14 cellular contexts compared by ENCODE assay signal in the genomic region with DNA sequence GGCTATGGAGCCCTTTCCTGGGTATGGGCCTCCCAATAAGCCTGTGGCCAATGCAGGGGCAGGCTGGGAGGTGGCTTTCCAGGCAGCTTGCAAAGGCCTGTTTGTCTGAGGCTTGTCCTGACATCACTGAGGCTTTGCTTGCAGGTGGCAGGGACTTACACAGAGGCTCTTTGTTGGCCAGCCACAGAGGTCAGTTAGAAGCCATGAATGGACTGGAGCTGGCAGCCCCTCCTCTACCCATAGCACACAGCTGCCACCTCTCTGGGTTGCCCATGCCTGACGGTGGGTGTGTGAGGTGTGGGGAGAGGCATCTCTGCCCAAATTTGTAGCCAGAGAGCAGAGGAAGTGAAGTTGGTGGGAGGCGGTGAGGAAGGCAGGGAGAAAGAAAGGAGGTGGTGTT. TPM values are rescaled to one million over a fixed set of nuclear protein-coding genes. Genes with fewer than 3 reads are reported as not detected.
DNase-seq lines count a peak whose midpoint lies in the region; ATAC-seq and TF ChIP-seq lines count a peak whose summit lies in the region.
"Had no signal": no experiment of that assay in that cellular context is flagged by ENCODE, and none has a peak within 500 bp of the region (broad histone marks: within the 10 kb centered on the region; RNA-seq: fewer than 3 reads in every experiment).

No MANE protein-coding gene starts in this region.

- intact Hi-C loops in Panc1 (cut with micrococcal nuclease; ENCODE audit: unreplicated experiment) = loop anchor here (5.0 kb wide), 1 partner anchor 46 kb away; no protein-coding TSS in a partner anchor

- no peaks in the 10 kb centered on the region for H3F3A ChIP-seq in GM23338 (replicated peaks; ENCODE audit: low read depth)

- H4K20me1 ChIP-seq in GM23338 (replicated peaks; ENCODE audit: insufficient read depth) = peaks cover 10% of the 10 kb centered on the region

- H3K27me3 Mint-ChIP-seq in GM23338 (ENCODE audit: insufficient read depth, low read depth, poor library complexity) = no peaks in the 10 kb centered on the region

- H3K4me1 Mint-ChIP-seq in GM23338 = peaks cover 19% of the 10 kb centered on the region

- no peaks in the 10 kb centered on the region for H3K36me3 Mint-ChIP-seq in GM23338 (ENCODE audit: low read depth)

- peak; percentile 27; the same call in 2 of the 3 replicates for ATAC-seq in GM23338
- ATAC-seq in Panc1 = peak; percentile 64
- no peak for ATAC-seq in HG02885 (IDR thresholded peaks at IDR 0.05; ENCODE audit: poor library complexity, unreplicated experiment)
- no peak for ATAC-seq in HG02588 (IDR thresholded peaks at IDR 0.05; ENCODE audit: unreplicated experiment)
- ATAC-seq: right cardiac atrium had no signal

- peak overlapping the region; percentile 80; the same call in 1 of the 2 replicates for H3K27ac ChIP-seq in GM23338 (ENCODE audit: low read depth)
- peak overlapping the region; percentile 54; the same call in 1 of the 2 replicates for H3K27ac ChIP-seq in Panc1 (ENCODE audit: low read length)
- peak overlapping the region; percentile 14 for H3K27ac ChIP-seq in substantia nigra (ENCODE audit: low read depth, low read length, poor library complexity, severe bottlenecking)

- no peaks in the 10 kb centered on the region for H3K36me3 ChIP-seq in GM23338 (ENCODE audit: insufficient read depth)
- H3K36me3 ChIP-seq in Panc1 (ENCODE audit: control insufficient read depth, insufficient read depth, low read length) = no peaks in the 10 kb centered on the region; the same call in 1 of the 2 replicates

- CTCF ChIA-PET in Panc1 (lab: Charles Lee) = interaction anchor here (0.8 kb wide), 1 partner anchor 48 kb away, joined by 11 read pairs; no protein-coding TSS in a partner anchor

- H3K9me2 ChIP-seq in GM23338 (ENCODE audit: insufficient read depth) = no peaks in the 10 kb centered on the region

- H3K27me3 ChIP-seq in GM23338 (ENCODE audit: insufficient read depth) (no peaks in the 10 kb centered on the region), Panc1 (ENCODE audit: control insufficient read depth, insufficient read depth, low read length) (no peaks in the 10 kb centered on the region)
- H3K27me3 ChIP-seq: heart left ventricle had no signal

- no peak overlapping the region for H3K4me2 ChIP-seq in GM23338

- H3K9me3 ChIP-seq in Panc1 (ENCODE audit: control insufficient read depth, insufficient read depth, low read depth, low read length) = no peaks in the 10 kb centered on the region
- H3K9me3 ChIP-seq: heart left ventricle had no signal

- peaks cover 81% of the 10 kb centered on the region for H3K79me2 ChIP-seq in GM23338 (replicated peaks; ENCODE audit: insufficient read depth)

- POLR2A ChIA-PET in Panc1 (lab: Charles Lee) = no interaction called here

- no peaks in the 10 kb centered on the region for H3K9me3 Mint-ChIP-seq in GM23338
- H3K9me3 Mint-ChIP-seq: activated naive CD4-positive, alpha-beta T cell treated with anti-CD3 and anti-CD28 coated beads for 36 hours had no signal

- H3K4me1 ChIP-seq in GM23338 (ENCODE audit: insufficient read depth) (no peaks in the 10 kb centered on the region), Panc1 (ENCODE audit: control insufficient read depth, insufficient read depth, low read length) (peaks cover 58% of the 10 kb centered on the region)

- TF ChIP-seq CTCF in GM23338 (conservative IDR thresholded peaks at IDR 0.05; ENCODE audit: low read depth in 2 of 2) (no peak), Panc1 (IDR thresholded peaks at IDR 0.05) (no peak)

- no peak overlapping the region for H3K4me3 ChIP-seq in GM23338
- no peak overlapping the region for H3K4me3 ChIP-seq in Panc1 (ENCODE audit: low read depth in 2 of 2, low read length in 2 of 2)
- H3K4me3 ChIP-seq: heart left ventricle had no signal

- no peak for DNase-seq in GM23338 (ENCODE audit: low spot score)
- no peak for DNase-seq in Panc1 (ENCODE audit: low read depth, low spot score)
- DNase-seq in hippocampal formation (lab: John Stamatoyannopoulos, UW) = peak; percentile 47 to 59
- peak in 45 of 49 donors; percentile 12 to 94 (median 72) for DNase-seq in substantia nigra (lab: John Stamatoyannopoulos, UW)
- DNase-seq in activated CD4-positive, CD25-positive, alpha-beta regulatory T cell treated with anti-CD3 and anti-CD28 coated beads, Interleukin-2, amount 50 U/mL, for 72 hours = no peak
- DNase-seq: activated CD4-positive, alpha-beta T cell treated with anti-CD3 and anti-CD28 coated beads, Interleukin-2, amount 50 U/mL, for 1 hour; activated naive CD4-positive, alpha-beta T cell treated with anti-CD3 and anti-CD28 coated beads for 36 hours; effector CD4-positive, alpha-beta T cell; mesendoderm; NCI-H524; right cardiac atrium had no signal

- H3K27ac Mint-ChIP-seq in GM23338 = peak overlapping the region; percentile 91; the same call in 1 of the 2 replicates
- H3K27ac Mint-ChIP-seq: activated naive CD4-positive, alpha-beta T cell treated with anti-CD3 and anti-CD28 coated beads for 36 hours had no signal

- in situ Hi-C loops in Panc1 (cut with HindIII; ENCODE audit: low pct_unique_long_range_greater_than_20kb, low sequenced_read_pairs) = no loop called here

- BruUV-seq in Panc1 (replicated peaks; lab: Mats Ljungman, UMichigan) = no TSS peak

- H2AFZ ChIP-seq in GM23338 = no peak overlapping the region

- H3K4me3 Mint-ChIP-seq in GM23338 = no peak overlapping the region
- H3K4me3 Mint-ChIP-seq: activated naive CD4-positive, alpha-beta T cell treated with anti-CD3 and anti-CD28 coated beads for 36 hours had no signal

TF ChIP-seq in GM23338, 12 proteins besides CTCF, POLR2A, EP300 and RAD21 (continues in another document):
- TF ChIP-seq EZH2phosphoT487 (IDR thresholded peaks at IDR 0.05; ENCODE audit: unreplicated experiment) = no peak
- TF ChIP-seq ZNF331 (CRISPR knock-in tag; IDR thresholded peaks at IDR 0.05; ENCODE audit: low read depth) = no peak
- no peak for TF ChIP-seq JUNB (IDR thresholded peaks at IDR 0.05; ENCODE audit: unreplicated experiment)
- no peak for TF ChIP-seq STAT1 (IDR thresholded peaks at IDR 0.05; ENCODE audit: unreplicated experiment)
- no peak for TF ChIP-seq NANOG (IDR thresholded peaks at IDR 0.05; ENCODE audit: borderline replicate concordance)
- no peak for TF ChIP-seq CREB1 (CRISPR knock-in tag; IDR thresholded peaks at IDR 0.05; ENCODE audit: low read depth)
- TF ChIP-seq ZNF114 (CRISPR knock-in tag; IDR thresholded peaks at IDR 0.05) = no peak
- TF ChIP-seq POLR2AphosphoS5 (IDR thresholded peaks at IDR 0.05; ENCODE audit: low read depth) = no peak

RNA-seq across cellular contexts. Expression of gene LIMD1, which starts 17.1 kb away (rescaled TPM):
- 21.8 and 31.5 TPM in 2 replicates for total RNA-seq in GM23338 (2014; rRNA removed; shearing (Covaris generic))
- polyA plus RNA-seq in GM23338 (2016; fragmentation: Nextera tagmentation; extraction: Ambion mirVana) = 8.3 and 10.2 TPM in 2 replicates
- total RNA-seq in Panc1 (2021; ENCODE audit: unreplicated experiment) = 49.7 TPM
- 19.4 TPM for polyA plus RNA-seq in Panc1 (2012; ENCODE audit: insufficient read length)

Comparison
In these comparisons a context has a peak if more than half of its experiments do, and no peak if none do; other contexts are left out.
1. ATAC-seq: peak in GM23338 (single experiment) and Panc1 (single experiment); none in HG02885 (single experiment) and HG02588 (single experiment).
2. DNase-seq: peak in hippocampal formation (2 of 2) and substantia nigra (45 of 49); none in GM23338 (single experiment), Panc1 (single experiment) and activated CD4-positive, CD25-positive, alpha-beta regulatory T cell treated with anti-CD3 and anti-CD28 coated beads, Interleukin-2, amount 50 U/mL, for 72 hours (single experiment).
3. H3K27ac ChIP-seq: peak in every context shown above with its lines; median percentile 80 in GM23338; 54 in Panc1; 14 in substantia nigra.